In the genomic region with DNA sequence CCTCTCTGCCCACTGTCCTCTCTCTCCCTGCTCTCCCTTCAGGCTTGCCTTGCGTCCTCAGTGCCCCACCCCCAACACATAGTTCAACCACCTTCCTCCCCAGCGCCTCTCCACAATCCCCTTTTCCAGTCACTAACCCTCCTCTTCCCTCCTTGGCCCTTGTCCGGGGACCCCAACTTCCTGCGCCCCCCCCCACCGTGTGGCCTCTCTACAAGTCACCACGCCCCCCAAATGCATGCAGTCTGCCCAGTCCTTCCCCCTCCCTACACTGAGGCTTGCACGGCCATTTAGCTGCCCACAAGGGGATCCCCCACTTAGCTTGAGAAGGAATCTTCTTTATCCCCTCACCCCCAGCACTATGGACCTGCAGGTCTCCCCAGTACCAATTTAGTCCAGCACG, we compare ENCODE assay signal across 1 cellular context.
TF ChIP-seq lines count a peak whose summit lies in the region.

No MANE protein-coding gene starts in this region.

TF ChIP-seq in HepG2, 621 proteins besides CTCF, POLR2A, EP300 and RAD21:
- TF ChIP-seq ZNF382 (CRISPR knock-in tag; IDR thresholded peaks at IDR 0.05; ENCODE audit: borderline replicate concordance) (no peak), MAFF (IDR thresholded peaks at IDR 0.05; ENCODE audit: low read depth, low read length) (no peak), NR2C2 (CRISPR knock-in tag; IDR thresholded peaks at IDR 0.05; ENCODE audit: borderline replicate concordance) (no peak), TP53 (CRISPR knock-in tag; conservative IDR thresholded peaks at IDR 0.05) (no peak), ZNF501 (CRISPR knock-in tag; IDR thresholded peaks at IDR 0.05) (no peak), ATF7-NPFF (CRISPR knock-in tag; IDR thresholded peaks at IDR 0.05; ENCODE audit: low read depth) (no peak), ZNF234 (CRISPR knock-in tag; conservative IDR thresholded peaks at IDR 0.05) (no peak), DPF2 (CRISPR knock-in tag; IDR thresholded peaks at IDR 0.05; ENCODE audit: borderline replicate concordance, low read depth) (no peak), ZNF503 (CRISPR knock-in tag; IDR thresholded peaks at IDR 0.05) (no peak), PRDM15 (CRISPR knock-in tag; IDR thresholded peaks at IDR 0.05) (no peak), ZNF563 (CRISPR knock-in tag; IDR thresholded peaks at IDR 0.05) (no peak), ZNF33A (CRISPR knock-in tag; IDR thresholded peaks at IDR 0.05; ENCODE audit: borderline replicate concordance) (no peak)
- TF ChIP-seq, protein P1, sequence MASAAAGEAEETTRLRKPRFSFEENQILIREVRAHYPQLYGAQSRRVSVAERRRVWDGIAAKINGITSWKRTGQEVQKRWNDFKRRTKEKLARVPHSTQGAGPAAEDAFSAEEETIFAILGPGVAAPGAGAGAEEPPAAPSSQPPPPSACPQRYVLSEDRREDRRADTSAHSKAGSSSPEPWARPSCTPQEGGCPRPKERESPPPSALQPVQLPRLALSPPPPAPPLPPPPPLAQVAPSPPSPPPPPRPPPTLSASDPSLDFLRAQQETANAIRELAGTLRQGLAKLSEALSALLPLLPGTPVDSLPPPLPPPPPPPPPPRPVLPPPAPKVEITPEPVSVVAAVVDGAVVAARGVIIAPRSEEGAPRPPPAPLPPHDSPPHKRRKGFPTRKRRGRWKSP (CRISPR knock-in tag; IDR thresholded peaks at IDR 0.05): no peak
